Comparison of ENCODE assay signal across 16 cellular contexts in the genomic region with DNA sequence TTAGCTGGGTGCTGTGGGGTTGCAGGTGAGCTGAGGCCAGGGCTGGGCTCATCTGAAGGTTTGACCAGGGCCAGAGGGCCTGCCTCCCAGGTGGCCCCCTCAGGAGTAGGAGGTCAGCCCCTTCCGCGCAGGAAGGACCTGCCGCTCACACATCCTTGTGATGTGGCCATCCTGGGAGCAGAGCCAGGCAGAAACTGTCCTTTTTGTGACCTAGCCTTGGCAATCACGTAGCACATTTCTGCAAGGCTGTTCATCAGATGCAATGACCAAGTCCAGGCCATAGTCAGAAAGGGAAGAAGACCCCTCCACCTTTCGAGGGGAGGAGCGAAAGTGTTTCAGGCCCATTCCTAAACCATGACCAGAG. TPM values are rescaled to one million over a fixed set of nuclear protein-coding genes. Genes with fewer than 3 reads are reported as not detected.
DNase-seq lines count a peak whose midpoint lies in the region; ATAC-seq and FAIRE-seq lines count a peak whose summit lies in the region.
"Had no signal": no experiment of that assay in that cellular context is flagged by ENCODE, and none has a peak within 500 bp of the region (broad histone marks: within the 10 kb centered on the region; RNA-seq: fewer than 3 reads in every experiment).

No MANE protein-coding gene starts in this region.

- H3K27ac Mint-ChIP-seq in activated naive CD4-positive, alpha-beta T cell treated with anti-CD3 and anti-CD28 coated beads, Interleukin-2, amount 50 U/mL, for 24 hours, result peak overlapping the region; percentile 44
- peak overlapping the region; percentile 30 to 50 for H3K27ac Mint-ChIP-seq in stimulated activated naive CD8-positive, alpha-beta T cell treated with anti-CD3 and anti-CD28 coated beads, Interleukin-15, amount 100 ng/mL, for 72 hours
- H3K27ac Mint-ChIP-seq: activated T-helper 2 cell treated with anti-CD3 and anti-CD28 coated beads, Interferon-gamma antibody, Interleukin-2, Interleukin-4, amounts not matched to agents 10 μg/mL and 5 μg/mL and 100 μg/mL, durations not matched to agents 14 hours and 24 hours and 36 hours; natural killer cell; T-helper 1 cell treated with Interleukin-12 subunit alpha and Interleukin-12 subunit beta and Interleukin-4 antibody, amounts not matched to agents 30 μg/mL and 1 μg/mL, for 36 hours had no signal

- H3K27me3 Mint-ChIP-seq in activated naive CD4-positive, alpha-beta T cell treated with anti-CD3 and anti-CD28 coated beads, Interleukin-2, amount 50 U/mL, for 24 hours, result no peaks in the 10 kb centered on the region
- no peaks in the 10 kb centered on the region for H3K27me3 Mint-ChIP-seq in stimulated activated naive CD8-positive, alpha-beta T cell treated with anti-CD3 and anti-CD28 coated beads, Interleukin-15, amount 100 ng/mL, for 72 hours

- H3K36me3 Mint-ChIP-seq in activated naive CD4-positive, alpha-beta T cell treated with anti-CD3 and anti-CD28 coated beads, Interleukin-2, amount 50 U/mL, for 24 hours, result peaks cover 4% of the 10 kb centered on the region
- H3K36me3 Mint-ChIP-seq: natural killer cell had no signal

- intact Hi-C loops in left ventricle myocardium superior (cut with micrococcal nuclease), result no loop called here

- no peaks in the 10 kb centered on the region for H3K9me3 Mint-ChIP-seq in activated naive CD4-positive, alpha-beta T cell treated with anti-CD3 and anti-CD28 coated beads, Interleukin-2, amount 50 U/mL, for 24 hours
- H3K9me3 Mint-ChIP-seq in stimulated activated naive CD8-positive, alpha-beta T cell treated with anti-CD3 and anti-CD28 coated beads, Interleukin-15, amount 100 ng/mL, for 72 hours, result no peaks in the 10 kb centered on the region
- H3K9me3 Mint-ChIP-seq: activated T-helper 2 cell treated with anti-CD3 and anti-CD28 coated beads, Interferon-gamma antibody, Interleukin-2, Interleukin-4, amounts not matched to agents 10 μg/mL and 5 μg/mL and 100 μg/mL, durations not matched to agents 14 hours and 24 hours and 36 hours; natural killer cell; T-helper 1 cell treated with Interleukin-12 subunit alpha and Interleukin-12 subunit beta and Interleukin-4 antibody, amounts not matched to agents 30 μg/mL and 1 μg/mL, for 36 hours had no signal

- H3K4me1 Mint-ChIP-seq in activated naive CD4-positive, alpha-beta T cell treated with anti-CD3 and anti-CD28 coated beads, Interleukin-2, amount 50 U/mL, for 24 hours, result peaks cover 15% of the 10 kb centered on the region
- peaks cover 16% of the 10 kb centered on the region for H3K4me1 Mint-ChIP-seq in stimulated activated naive CD8-positive, alpha-beta T cell treated with anti-CD3 and anti-CD28 coated beads, Interleukin-15, amount 100 ng/mL, for 72 hours

- no peak for FAIRE-seq in urothelium cell line (lab: Jason Lieb, UNC)
- FAIRE-seq: endometrium had no signal

- no peak for DNase-seq in activated naive CD4-positive, alpha-beta T cell (lab: John Stamatoyannopoulos, UW)
- DNase-seq in astrocyte of the hippocampus (ENCODE audit: low read depth, low spot score) (peak; percentile 74), left ventricle myocardium superior (peak; percentile 49), urothelium cell line (ENCODE audit: low spot score) (no peak), AML-193 (lab: John Stamatoyannopoulos, UW) (no peak)
- DNase-seq in stimulated activated naive CD8-positive, alpha-beta T cell treated with anti-CD3 and anti-CD28 coated beads, Interleukin-15, amount 100 ng/mL, for 72 hours, result no peak
- DNase-seq in stimulated activated CD4-positive, alpha-beta T cell treated with anti-CD3 and anti-CD28 coated beads, Interleukin-4, amount 100 ng/mL, for 1 hour, result no peak
- DNase-seq: activated CD4-positive, alpha-beta T cell treated with anti-CD3 and anti-CD28 coated beads, Interleukin-2, amount 50 U/mL, for 1 hour; DMS153; glutamatergic neuron; natural killer cell; NCI-H226 had no signal

- H3K4me3 Mint-ChIP-seq in activated naive CD4-positive, alpha-beta T cell treated with anti-CD3 and anti-CD28 coated beads, Interleukin-2, amount 50 U/mL, for 24 hours, result no peak overlapping the region
- H3K4me3 Mint-ChIP-seq in stimulated activated naive CD8-positive, alpha-beta T cell treated with anti-CD3 and anti-CD28 coated beads, Interleukin-15, amount 100 ng/mL, for 72 hours, result no peak overlapping the region
- H3K4me3 Mint-ChIP-seq: natural killer cell; T-helper 1 cell treated with Interleukin-12 subunit alpha and Interleukin-12 subunit beta and Interleukin-4 antibody, amounts not matched to agents 30 μg/mL and 1 μg/mL, for 36 hours had no signal

- ATAC-seq in left ventricle myocardium superior, result peak; percentile 40
- no peak for ATAC-seq in stimulated activated naive CD8-positive, alpha-beta T cell treated with anti-CD3 and anti-CD28 coated beads, Interleukin-15, amount 100 ng/mL, for 72 hours
- ATAC-seq: natural killer cell had no signal

RNA-seq across cellular contexts. Expression of gene TRAPPC10, which starts 55.5 kb away (rescaled TPM):
- 17.5 TPM for total RNA-seq in left ventricle myocardium superior

Comparison
In these comparisons a context has a peak if more than half of its experiments do, and no peak if none do; other contexts are left out.
1. DNase-seq: peak in astrocyte of the hippocampus (single experiment) and left ventricle myocardium superior (single experiment); none in activated naive CD4-positive, alpha-beta T cell (0 of 4), stimulated activated naive CD8-positive, alpha-beta T cell treated with anti-CD3 and anti-CD28 coated beads, Interleukin-15, amount 100 ng/mL, for 72 hours (0 of 2), urothelium cell line (single experiment), stimulated activated CD4-positive, alpha-beta T cell treated with anti-CD3 and anti-CD28 coated beads, Interleukin-4, amount 100 ng/mL, for 1 hour (single experiment) and AML-193 (0 of 2).